Comparison of ENCODE assay signal across 8 cellular contexts in the genomic region with DNA sequence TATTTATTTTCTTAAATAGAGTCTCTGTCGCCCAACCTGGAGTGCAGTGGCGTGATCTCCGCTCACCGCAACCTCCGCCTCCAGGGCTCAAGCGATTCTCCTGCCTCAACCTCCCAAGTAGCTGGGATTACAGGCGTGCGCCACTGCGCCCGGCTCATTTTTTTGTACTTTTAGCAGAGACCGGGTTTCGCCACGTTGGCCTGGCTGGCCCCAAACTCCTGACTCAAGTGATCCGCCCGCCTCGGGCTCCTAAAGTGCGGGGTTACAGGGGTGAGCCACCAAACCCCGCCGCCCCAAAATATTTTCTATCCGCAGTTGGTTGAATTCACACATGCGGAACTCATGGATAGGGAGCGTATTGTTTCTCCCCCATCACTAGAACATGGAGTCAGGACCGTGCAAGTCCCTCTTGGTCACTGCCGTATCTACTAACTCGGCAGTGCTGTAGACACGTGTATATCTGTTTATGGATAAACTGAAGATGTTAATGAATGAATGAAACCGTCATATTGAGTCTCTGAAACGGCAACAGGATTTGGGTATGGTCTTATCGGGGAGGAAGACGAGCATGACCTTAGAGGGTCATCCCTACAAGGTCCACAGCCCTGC. TPM values are rescaled to one million over a fixed set of nuclear protein-coding genes. Genes with fewer than 3 reads are reported as not detected.
A peak's percentile ranks its signal among the peaks of the same experiment; 100 is the strongest.
DNase-seq lines count a peak whose midpoint lies in the region; ATAC-seq and TF ChIP-seq lines count a peak whose summit lies in the region.

No MANE protein-coding gene starts in this region.

- POLR2A ChIA-PET in activated CD8-positive, alpha-beta T cell treated with anti-CD3 and anti-CD28 coated beads for 36 hours (lab: Charles Lee), result interaction anchor here (0.6 to 1.6 kb wide), 3 partner anchors 19 to 171 kb away, joined by 3 read pairs; no protein-coding TSS in a partner anchor

- H3K4me1 ChIP-seq in right cardiac atrium (ENCODE audit: control insufficient read depth, insufficient read depth, low read length), result peaks cover 5% of the 10 kb centered on the region

- no peaks in the 10 kb centered on the region for H3K9me3 ChIP-seq in right cardiac atrium (ENCODE audit: control insufficient read depth, low read length)

- H3K4me3 Mint-ChIP-seq in T-helper 2 cell treated with Interferon-gamma antibody and Interleukin-4, amounts not matched to agents 5 μg/mL and 100 μg/mL, for 36 hours, result peak overlapping the region; percentile 94
- peak overlapping the region; percentile 81 for H3K4me3 Mint-ChIP-seq in activated CD8-positive, alpha-beta T cell treated with anti-CD3 and anti-CD28 coated beads for 36 hours
- H3K4me3 Mint-ChIP-seq in stimulated activated effector memory CD8-positive, alpha-beta T cell treated with anti-CD3 and anti-CD28 coated beads, Interleukin-12 subunit alpha, Interleukin-12 subunit beta, amount 100 ng/mL, for 72 hours, result peak overlapping the region; percentile 89

- 47% methylated on average over 30 of the region's 30 CpGs for WGBS in right cardiac atrium

- TF ChIP-seq CTCF in activated CD8-positive, alpha-beta T cell treated with anti-CD3 and anti-CD28 coated beads for 36 hours (IDR thresholded peaks at IDR 0.05), result no peak

- H3K27ac ChIP-seq in right cardiac atrium (ENCODE audit: low read length), result peak overlapping the region; percentile 94

- ATAC-seq in activated CD8-positive, alpha-beta T cell treated with anti-CD3 and anti-CD28 coated beads for 36 hours, result peak; percentile 0
- no peak for ATAC-seq in right cardiac atrium
- no peak for ATAC-seq in stimulated activated effector memory CD8-positive, alpha-beta T cell treated with anti-CD3 and anti-CD28 coated beads, Interleukin-12 subunit alpha, Interleukin-12 subunit beta, amount 100 ng/mL, for 72 hours

- H3K9me3 Mint-ChIP-seq in T-helper 2 cell treated with Interferon-gamma antibody and Interleukin-4, amounts not matched to agents 5 μg/mL and 100 μg/mL, for 36 hours, result no peaks in the 10 kb centered on the region
- no peaks in the 10 kb centered on the region for H3K9me3 Mint-ChIP-seq in activated CD8-positive, alpha-beta T cell treated with anti-CD3 and anti-CD28 coated beads for 36 hours
- no peaks in the 10 kb centered on the region for H3K9me3 Mint-ChIP-seq in stimulated activated effector memory CD8-positive, alpha-beta T cell treated with anti-CD3 and anti-CD28 coated beads, Interleukin-12 subunit alpha, Interleukin-12 subunit beta, amount 100 ng/mL, for 72 hours

- no peaks in the 10 kb centered on the region for H3K27me3 Mint-ChIP-seq in T-helper 2 cell treated with Interferon-gamma antibody and Interleukin-4, amounts not matched to agents 5 μg/mL and 100 μg/mL, for 36 hours (ENCODE audit: low read depth)
- H3K27me3 Mint-ChIP-seq in activated CD8-positive, alpha-beta T cell treated with anti-CD3 and anti-CD28 coated beads for 36 hours, result no peaks in the 10 kb centered on the region

- peak overlapping the region; percentile 95 for H3K27ac Mint-ChIP-seq in T-helper 2 cell treated with Interferon-gamma antibody and Interleukin-4, amounts not matched to agents 5 μg/mL and 100 μg/mL, for 36 hours
- H3K27ac Mint-ChIP-seq in activated CD8-positive, alpha-beta T cell treated with anti-CD3 and anti-CD28 coated beads for 36 hours, result peak overlapping the region; percentile 94
- peak overlapping the region; percentile 97 for H3K27ac Mint-ChIP-seq in stimulated activated effector memory CD8-positive, alpha-beta T cell treated with anti-CD3 and anti-CD28 coated beads, Interleukin-12 subunit alpha, Interleukin-12 subunit beta, amount 100 ng/mL, for 72 hours

- DNase-seq in T-helper 2 cell treated with Interferon-gamma antibody and Interleukin-4, amounts not matched to agents 5 μg/mL and 100 μg/mL, for 36 hours (ENCODE audit: low spot score), result no peak
- DNase-seq in T-helper 2 cell (no peak), right cardiac atrium (peak; percentile 19 to 62 (median 56)), NCI-H2227 (lab: John Stamatoyannopoulos, UW; ENCODE audit: unreplicated experiment) (no peak), iPS-NIHi11 (ENCODE audit: low spot score) (no peak), SKM-1 (lab: John Stamatoyannopoulos, UW; ENCODE audit: unreplicated experiment) (no peak)
- no peak for DNase-seq in activated CD8-positive, alpha-beta T cell treated with anti-CD3 and anti-CD28 coated beads for 36 hours
- DNase-seq in stimulated activated effector memory CD8-positive, alpha-beta T cell treated with anti-CD3 and anti-CD28 coated beads, Interleukin-12 subunit alpha, Interleukin-12 subunit beta, amount 100 ng/mL, for 72 hours (ENCODE audit: low spot score in 2 of 2), result no peak

- intact Hi-C loops in activated CD8-positive, alpha-beta T cell treated with anti-CD3 and anti-CD28 coated beads for 36 hours (cut with micrococcal nuclease), result loop anchor here (5.0 kb wide), 1 partner anchor 239 kb away; a partner anchor contains a TSS
- intact Hi-C loops in right cardiac atrium (cut with DNase I), result no loop called here

- peak overlapping the region; percentile 56 for H3K4me3 ChIP-seq in right cardiac atrium (ENCODE audit: low read length)

- H3K4me1 Mint-ChIP-seq in T-helper 2 cell treated with Interferon-gamma antibody and Interleukin-4, amounts not matched to agents 5 μg/mL and 100 μg/mL, for 36 hours (ENCODE audit: low read depth), result peaks cover 50% of the 10 kb centered on the region
- peaks cover 59% of the 10 kb centered on the region for H3K4me1 Mint-ChIP-seq in activated CD8-positive, alpha-beta T cell treated with anti-CD3 and anti-CD28 coated beads for 36 hours (ENCODE audit: low read depth)
- H3K4me1 Mint-ChIP-seq in stimulated activated effector memory CD8-positive, alpha-beta T cell treated with anti-CD3 and anti-CD28 coated beads, Interleukin-12 subunit alpha, Interleukin-12 subunit beta, amount 100 ng/mL, for 72 hours, result peaks cover 36% of the 10 kb centered on the region

- peaks cover 9% of the 10 kb centered on the region for H3K36me3 Mint-ChIP-seq in T-helper 2 cell treated with Interferon-gamma antibody and Interleukin-4, amounts not matched to agents 5 μg/mL and 100 μg/mL, for 36 hours (ENCODE audit: low read depth)
- H3K36me3 Mint-ChIP-seq in activated CD8-positive, alpha-beta T cell treated with anti-CD3 and anti-CD28 coated beads for 36 hours (ENCODE audit: low read depth), result peaks cover 7% of the 10 kb centered on the region
- peaks cover 24% of the 10 kb centered on the region for H3K36me3 Mint-ChIP-seq in stimulated activated effector memory CD8-positive, alpha-beta T cell treated with anti-CD3 and anti-CD28 coated beads, Interleukin-12 subunit alpha, Interleukin-12 subunit beta, amount 100 ng/mL, for 72 hours

- H3K27me3 ChIP-seq in right cardiac atrium (ENCODE audit: control insufficient read depth, insufficient read depth), result no peaks in the 10 kb centered on the region

- CTCF ChIA-PET in activated CD8-positive, alpha-beta T cell treated with anti-CD3 and anti-CD28 coated beads for 36 hours (lab: Charles Lee), result interaction anchor here (1.5 kb wide), 1 partner anchor 455 kb away, joined by 5 read pairs; no protein-coding TSS in a partner anchor

RNA-seq across cellular contexts. Expression of a gene that starts 0.9 kb away (rescaled TPM):
- 1 to 10 TPM; 6.9 TPM for total RNA-seq in activated CD8-positive, alpha-beta T cell treated with anti-CD3 and anti-CD28 coated beads for 36 hours
- total RNA-seq in right cardiac atrium, result 10 to 100 TPM; 25.5 to 32.3 (median 29.0) TPM
- 20.0 TPM for polyA plus RNA-seq in right cardiac atrium

RNA-seq across cellular contexts. Expression of a gene that starts 2.0 kb away (rescaled TPM):
- total RNA-seq in activated CD8-positive, alpha-beta T cell treated with anti-CD3 and anti-CD28 coated beads for 36 hours, result 1 to 10 TPM; 6.5 to 7.3 TPM
- 1 to 10 TPM; 2.4 to 3.2 (median 2.8) TPM for total RNA-seq in right cardiac atrium
- polyA plus RNA-seq in right cardiac atrium, result 1.3 TPM

Comparison
In these comparisons a context has a peak if more than half of its experiments do, and no peak if none do; other contexts are left out.
1. DNase-seq: peak in right cardiac atrium (3 of 3); none in T-helper 2 cell treated with Interferon-gamma antibody and Interleukin-4, amounts not matched to agents 5 μg/mL and 100 μg/mL, for 36 hours (single experiment), T-helper 2 cell (0 of 5), activated CD8-positive, alpha-beta T cell treated with anti-CD3 and anti-CD28 coated beads for 36 hours (single experiment), stimulated activated effector memory CD8-positive, alpha-beta T cell treated with anti-CD3 and anti-CD28 coated beads, Interleukin-12 subunit alpha, Interleukin-12 subunit beta, amount 100 ng/mL, for 72 hours (0 of 2), NCI-H2227 (single experiment), iPS-NIHi11 (single experiment) and SKM-1 (single experiment).
2. Peak in every context shown above with its lines, with median percentiles within 50 percentile points of each other: H3K27ac Mint-ChIP-seq and H3K4me3 Mint-ChIP-seq.